In the genomic region with DNA sequence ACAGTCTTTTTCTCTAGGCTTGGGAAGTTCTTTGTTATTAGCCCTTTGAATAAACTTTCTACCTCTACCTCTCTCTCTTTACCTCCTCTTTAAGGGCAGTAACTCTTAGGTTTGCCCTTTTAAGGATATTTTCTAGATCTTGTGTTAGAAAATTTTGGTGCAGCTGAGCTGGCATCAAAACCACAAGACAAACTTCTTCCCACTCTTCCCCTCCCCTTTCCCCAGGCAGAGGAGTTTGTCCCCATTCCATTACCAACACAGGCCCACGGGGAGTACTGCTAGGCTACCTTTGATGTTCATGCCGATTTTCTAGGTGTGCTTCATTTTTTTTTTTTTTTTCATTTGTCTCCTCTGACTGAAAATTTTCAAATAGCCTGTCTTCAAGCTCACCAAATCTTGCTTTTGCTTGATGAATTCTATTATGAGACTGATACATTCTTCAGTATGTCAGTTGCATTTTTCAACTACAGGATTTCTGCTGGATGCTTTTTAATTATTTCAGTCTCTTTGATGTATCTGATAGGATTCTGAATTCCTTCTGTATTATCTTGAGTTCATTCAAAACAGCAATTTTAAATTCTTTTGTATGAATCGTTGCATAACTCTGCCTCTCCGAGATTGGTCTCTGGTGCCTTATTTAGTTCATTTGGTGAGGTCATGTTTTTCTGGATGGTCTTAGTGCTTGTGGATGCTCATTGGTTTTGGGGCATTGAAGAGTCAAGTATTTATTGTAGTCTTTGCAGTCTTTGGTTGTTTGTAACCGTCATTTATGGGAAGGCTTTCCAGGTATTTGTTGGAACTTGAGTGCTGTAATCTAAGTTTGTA, we compare ENCODE assay signal across 27 cellular contexts.
A peak's percentile ranks its signal among the peaks of the same experiment; 100 is the strongest.
DNase-seq lines count a peak whose midpoint lies in the region; ATAC-seq, FAIRE-seq and TF ChIP-seq lines count a peak whose summit lies in the region.
"Had no signal": no experiment of that assay in that cellular context is flagged by ENCODE, and none has a peak within 500 bp of the region (broad histone marks: within the 10 kb centered on the region; RNA-seq: fewer than 3 reads in every experiment).

No MANE protein-coding gene starts in this region.

- no peaks in the 10 kb centered on the region for H3K9me3 ChIP-seq in astrocyte (ENCODE audit: insufficient read depth, low read depth, low read length)
- H3K9me3 ChIP-seq: body of pancreas, esophagus muscularis mucosa, psoas muscle had no signal

- H3K4me3 Mint-ChIP-seq in astrocyte (ENCODE audit: unreplicated experiment): no peak overlapping the region
- H3K4me3 Mint-ChIP-seq: activated B cell treated with CpG ODN at 0.5 μM for 24 hours; activated naive CD8-positive, alpha-beta T cell; activated T-helper 17 cell treated with anti-CD3 and anti-CD28 coated beads, Interleukin-2, amount 50 U/mL, for 72 hours; H9 had no signal

- peaks cover 5% of the 10 kb centered on the region for H3K4me1 ChIP-seq in astrocyte (ENCODE audit: insufficient read depth, low read length)
- H3K4me1 ChIP-seq: body of pancreas had no signal

- no peak overlapping the region for H3K9ac ChIP-seq in astrocyte (ENCODE audit: low read length)

- peaks cover 33% of the 10 kb centered on the region for H3K4me1 Mint-ChIP-seq in astrocyte (ENCODE audit: low read depth, unreplicated experiment)
- H3K4me1 Mint-ChIP-seq: activated T-helper 17 cell treated with anti-CD3 and anti-CD28 coated beads, Interleukin-2, amount 50 U/mL, for 72 hours had no signal

- DNase-seq in A172 (ENCODE audit: low spot score): peak; percentile 5
- DNase-seq in HT1080 (ENCODE audit: low read depth): peak; percentile 8
- DNase-seq in astrocyte (ENCODE audit: low read depth): peak; percentile 32
- DNase-seq in kidney glomerular epithelial cell (lab: John Stamatoyannopoulos, UW): peak; percentile 17
- DNase-seq in NCI-H2081 treated with DMSO at 0.1 percent for 48 hours (lab: John Stamatoyannopoulos, UW): no peak
- DNase-seq in hippocampal formation (lab: John Stamatoyannopoulos, UW): no peak
- DNase-seq: activated B cell treated with CpG ODN at 0.5 μM for 24 hours; activated CD4-positive, alpha-beta T cell treated with anti-CD3 and anti-CD28 coated beads, Interleukin-2, amount 50 U/mL, for 4 hours; body of pancreas; effector memory CD4-positive, alpha-beta T cell; H9; NCI-H1105; NCI-H1930; NCI-H345; NCI-H774; psoas muscle; stimulated activated CD4-positive, alpha-beta T cell treated with anti-CD3 and anti-CD28 coated beads, Interleukin-1b, Interleukin-23, amount 100 ng/mL, for 48 hours had no signal

- H3K27me3 Mint-ChIP-seq in astrocyte (ENCODE audit: low read depth, unreplicated experiment): no peaks in the 10 kb centered on the region
- H3K27me3 Mint-ChIP-seq: activated B cell treated with CpG ODN at 0.5 μM for 24 hours; activated naive CD8-positive, alpha-beta T cell; activated T-helper 17 cell treated with anti-CD3 and anti-CD28 coated beads, Interleukin-2, amount 50 U/mL, for 72 hours had no signal

- H3K9me3 Mint-ChIP-seq in astrocyte (ENCODE audit: unreplicated experiment): no peaks in the 10 kb centered on the region
- H3K9me3 Mint-ChIP-seq: activated T-helper 17 cell treated with anti-CD3 and anti-CD28 coated beads, Interleukin-2, amount 50 U/mL, for 72 hours had no signal

- H3K79me2 ChIP-seq in astrocyte (ENCODE audit: insufficient read depth, low read length): peaks cover 11% of the 10 kb centered on the region

- peak overlapping the region; percentile 17 for H3K4me2 ChIP-seq in astrocyte (ENCODE audit: low read length)

- no peaks in the 10 kb centered on the region for H3K27me3 ChIP-seq in astrocyte (ENCODE audit: insufficient read depth, low read length)
- H3K27me3 ChIP-seq: body of pancreas, esophagus muscularis mucosa had no signal

- no peaks in the 10 kb centered on the region for H3K36me3 ChIP-seq in astrocyte (ENCODE audit: insufficient read depth, low read length)
- H3K36me3 ChIP-seq: esophagus muscularis mucosa had no signal

- H3K27ac Mint-ChIP-seq in astrocyte (ENCODE audit: unreplicated experiment): peak overlapping the region; percentile 43
- H3K27ac Mint-ChIP-seq: activated B cell treated with CpG ODN at 0.5 μM for 24 hours; activated naive CD8-positive, alpha-beta T cell; activated T-helper 17 cell treated with anti-CD3 and anti-CD28 coated beads, Interleukin-2, amount 50 U/mL, for 72 hours had no signal

- H4K20me1 ChIP-seq in astrocyte (ENCODE audit: insufficient read depth, low read length): peaks cover 24% of the 10 kb centered on the region

- H3K36me3 Mint-ChIP-seq in astrocyte (ENCODE audit: low read depth, unreplicated experiment): no peaks in the 10 kb centered on the region

- TF ChIP-seq CTCF in astrocyte (IDR thresholded peaks at IDR 0.05; ENCODE audit: insufficient read depth, low read depth, low read length): no peak

- no peak for FAIRE-seq in astrocyte (lab: Jason Lieb, UNC)
- FAIRE-seq: A204.1, HepG2, urothelium cell line had no signal

- no peak for ATAC-seq in HG03520 (IDR thresholded peaks at IDR 0.05; ENCODE audit: unreplicated experiment)
- ATAC-seq in GM21447 (IDR thresholded peaks at IDR 0.05; ENCODE audit: unreplicated experiment): no peak
- ATAC-seq: activated T-helper 17 cell treated with anti-CD3 and anti-CD28 coated beads, Interleukin-2, amount 50 U/mL, for 72 hours; body of pancreas; HepG2; psoas muscle had no signal

- H3K27ac ChIP-seq in astrocyte (ENCODE audit: low read depth, low read length): no peak overlapping the region
- H3K27ac ChIP-seq: body of pancreas, esophagus muscularis mucosa, HL-60, psoas muscle had no signal

- no peak overlapping the region for H2AFZ ChIP-seq in astrocyte (ENCODE audit: low read depth, low read length)

- no peak overlapping the region for H3K4me3 ChIP-seq in astrocyte (ENCODE audit: insufficient read depth, low read depth, low read length)
- H3K4me3 ChIP-seq: body of pancreas, esophagus muscularis mucosa, lung, psoas muscle had no signal

Comparison
In these comparisons a context has a peak if more than half of its experiments do, and no peak if none do; other contexts are left out.
1. DNase-seq: peak in A172 (single experiment), HT1080 (single experiment), astrocyte (single experiment) and kidney glomerular epithelial cell (single experiment); none in NCI-H2081 treated with DMSO at 0.1 percent for 48 hours (single experiment) and hippocampal formation (0 of 2).